Comparison of ENCODE assay signal across 30 cellular contexts in genomic region chr12:24087294-24087693, GRCh38.
"Had no signal": no experiment of that assay in that cellular context is flagged by ENCODE, and none has a peak within 500 bp of the region (broad histone marks: within the 10 kb centered on the region; RNA-seq: fewer than 3 reads in every experiment).

No MANE protein-coding gene starts in this region.

- H3K36me3 ChIP-seq: lower lobe of right lung, pancreas, prostate gland, sigmoid colon, spleen, stomach, thyroid gland, transverse colon, upper lobe of left lung, vagina had no signal

- H3K27ac ChIP-seq: lower lobe of right lung, pancreas, prostate gland, sigmoid colon, spleen, stomach, testis, transverse colon, upper lobe of left lung, vagina had no signal

- H3K4me3 Mint-ChIP-seq: immature natural killer cell; naive thymus-derived CD8-positive, alpha-beta T cell; nephron; neural crest cell; stimulated activated naive B cell treated with anti-CD40 and anti-IgM and Interleukin-4, amounts not matched to agents 10 μg/mL and 1 μg/mL and 100 μg/mL, for 72 hours had no signal

- DNase-seq: hippocampal formation; immature natural killer cell; islet precursor cell; left ventricle myocardium superior; lower lobe of right lung; mammary epithelial cell; mesenchymal stem cell; naive thymus-derived CD8-positive, alpha-beta T cell; nucleus accumbens; pancreas; posterior cingulate gyrus; retina; right cardiac atrium; sigmoid colon; small intestine; spleen; stimulated activated CD4-positive, alpha-beta T cell treated with anti-CD3 and anti-CD28 coated beads, Interleukin-2, amount 100 ng/mL, for 48 hours; stimulated activated CD4-positive, alpha-beta T cell treated with anti-CD3 and anti-CD28 coated beads, Interleukin-4, amount 100 ng/mL, for 4 hours; stimulated activated CD8-positive, alpha-beta memory T cell treated with anti-CD3 and anti-CD28 coated beads, Interleukin-4, amount 100 ng/mL, for 48 hours; stimulated activated naive B cell treated with anti-CD40 and anti-IgM and Interleukin-4, amounts not matched to agents 10 μg/mL and 1 μg/mL and 100 μg/mL, for 72 hours; stimulated activated naive CD8-positive, alpha-beta T cell treated with anti-CD3 and anti-CD28 coated beads, Interleukin-15, Interleukin-2, amounts not matched to agents 100 U/mL and 50 U/mL, for 24 hours; stomach; testis; thyroid gland; transverse colon; upper lobe of left lung had no signal

- H3K4me3 ChIP-seq: lower lobe of right lung, pancreas, prostate gland, sigmoid colon, spleen, stomach, testis, thyroid gland, transverse colon, upper lobe of left lung, vagina had no signal

- H3K27me3 ChIP-seq: pancreas, sigmoid colon, spleen, stomach, testis, thyroid gland, transverse colon, upper lobe of left lung, vagina had no signal

- FAIRE-seq: pancreas, small intestine had no signal

- H3K9me3 Mint-ChIP-seq: nephron; neural crest cell; stimulated activated naive B cell treated with anti-CD40 and anti-IgM and Interleukin-4, amounts not matched to agents 10 μg/mL and 1 μg/mL and 100 μg/mL, for 72 hours had no signal

- H3K9me3 ChIP-seq: lower lobe of right lung, pancreas, prostate gland, sigmoid colon, spleen, stomach, testis, thyroid gland, transverse colon, upper lobe of left lung, vagina had no signal

- H3K27ac Mint-ChIP-seq: immature natural killer cell; naive thymus-derived CD8-positive, alpha-beta T cell; stimulated activated naive B cell treated with anti-CD40 and anti-IgM and Interleukin-4, amounts not matched to agents 10 μg/mL and 1 μg/mL and 100 μg/mL, for 72 hours had no signal

- H3K4me1 Mint-ChIP-seq: immature natural killer cell, nephron had no signal

- H3K27me3 Mint-ChIP-seq: naive thymus-derived CD8-positive, alpha-beta T cell had no signal

- ATAC-seq: left ventricle myocardium superior; lower lobe of right lung; naive thymus-derived CD8-positive, alpha-beta T cell; right cardiac atrium; stimulated activated naive B cell treated with anti-CD40 and anti-IgM and Interleukin-4, amounts not matched to agents 10 μg/mL and 1 μg/mL and 100 μg/mL, for 72 hours; stimulated activated naive CD8-positive, alpha-beta T cell treated with anti-CD3 and anti-CD28 coated beads, Interleukin-15, Interleukin-2, amounts not matched to agents 100 U/mL and 50 U/mL, for 24 hours had no signal

- H3K36me3 Mint-ChIP-seq: immature natural killer cell; naive thymus-derived CD8-positive, alpha-beta T cell; stimulated activated naive B cell treated with anti-CD40 and anti-IgM and Interleukin-4, amounts not matched to agents 10 μg/mL and 1 μg/mL and 100 μg/mL, for 72 hours had no signal

- H3K4me1 ChIP-seq: lower lobe of right lung, pancreas, prostate gland, sigmoid colon, spleen, stomach, testis, transverse colon, upper lobe of left lung, vagina had no signal
